8 cellular contexts compared by ENCODE assay signal in the genomic region with DNA sequence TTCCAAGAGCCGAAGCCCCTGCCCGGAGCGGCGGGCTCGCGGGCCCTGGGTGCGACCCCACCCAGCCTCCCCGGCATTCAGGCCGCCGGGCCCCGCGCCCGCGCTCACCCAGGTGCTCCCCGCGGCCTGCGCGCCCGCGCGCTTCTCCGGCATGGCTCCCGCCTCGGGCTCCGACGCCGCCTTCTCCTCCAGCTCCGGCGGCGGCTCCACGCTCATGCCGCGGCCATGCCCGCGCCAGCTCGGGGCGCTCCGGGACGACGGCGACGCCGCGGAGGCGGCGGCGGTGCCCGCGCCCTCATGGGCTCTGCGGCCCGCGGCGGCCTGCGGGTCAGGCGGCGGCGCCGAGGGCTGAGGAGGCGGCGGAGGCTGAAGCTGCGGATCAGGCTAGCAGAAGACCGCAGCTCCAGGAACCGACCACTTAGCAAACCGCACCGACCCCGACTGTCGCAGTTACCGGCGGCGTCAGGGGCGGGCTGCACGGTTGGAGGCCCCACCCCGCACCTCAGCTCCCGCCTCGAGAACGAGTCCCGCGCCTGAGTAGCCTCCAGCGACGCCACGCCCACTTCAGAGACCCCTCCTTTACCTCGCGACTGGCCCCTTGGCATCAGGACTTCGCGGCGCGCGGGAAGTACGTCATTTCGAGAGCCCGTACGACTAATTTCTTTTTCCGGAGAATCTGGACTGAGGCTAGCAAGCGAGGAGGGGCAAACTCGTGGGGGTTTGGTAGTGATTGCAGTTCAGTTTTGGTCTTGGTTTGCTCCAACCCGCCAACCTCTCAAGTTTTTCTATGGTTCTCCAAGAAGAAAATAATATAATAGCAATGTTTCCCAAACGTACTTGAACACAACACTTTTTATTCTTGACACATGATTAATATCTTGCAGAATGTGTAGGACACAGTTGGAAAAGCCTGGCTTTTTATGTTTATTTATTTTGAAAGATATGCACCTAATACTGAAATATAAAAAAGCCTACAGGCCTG. TPM values are rescaled to one million over a fixed set of nuclear protein-coding genes. Genes with fewer than 3 reads are reported as not detected.
DNase-seq lines count a peak whose midpoint lies in the region; ATAC-seq and TF ChIP-seq lines count a peak whose summit lies in the region.
"Not testable (repeated sequence)": the region's sequence is repeated elsewhere in the genome, so short reads cannot be mapped to it uniquely, and the experiment has no call there.

No MANE protein-coding gene starts in this region.

- H3K27me3 ChIP-seq in GM23248 (replicated peaks; ENCODE audit: insufficient read depth); Karpas-422 (ENCODE audit: low read length): not testable (repeated sequence)

- H3K4me1 ChIP-seq in GM23248 (ENCODE audit: insufficient read depth); Karpas-422 (ENCODE audit: low read length): not testable (repeated sequence)

- not testable (repeated sequence) for H3K36me3 ChIP-seq in GM23248 (ENCODE audit: low read depth); Karpas-422 (ENCODE audit: insufficient read depth, low read length)

- POLR2A ChIA-PET in naive thymus-derived CD8-positive, alpha-beta T cell (lab: Charles Lee): interaction anchor here (0.6 kb wide), 1 partner anchor 1088 kb away, joined by 4 read pairs; no protein-coding TSS in a partner anchor

- H3K9ac ChIP-seq in GM23248 (peak overlapping the region; percentile 75), Karpas-422 (ENCODE audit: low read length) (peak overlapping the region; percentile 65)

- H3K4me3 Mint-ChIP-seq in activated T-helper 17 cell treated with anti-CD3 and anti-CD28 coated beads, Interleukin-2, amount 50 U/mL, for 72 hours: peak overlapping the region; percentile 91
- peak overlapping the region; percentile 85 to 95 (median 92) for H3K4me3 Mint-ChIP-seq in naive thymus-derived CD8-positive, alpha-beta T cell
- peak overlapping the region; percentile 83 for H3K4me3 Mint-ChIP-seq in stimulated activated memory B cell treated with anti-CD40 and anti-IgM and Interleukin-4, amounts not matched to agents 10 μg/mL and 1 μg/mL and 100 μg/mL, for 72 hours

- H3K36me3 Mint-ChIP-seq in activated T-helper 17 cell treated with anti-CD3 and anti-CD28 coated beads, Interleukin-2, amount 50 U/mL, for 72 hours (ENCODE audit: low read depth); naive thymus-derived CD8-positive, alpha-beta T cell; stimulated activated memory B cell treated with anti-CD40 and anti-IgM and Interleukin-4, amounts not matched to agents 10 μg/mL and 1 μg/mL and 100 μg/mL, for 72 hours: not testable (repeated sequence)

- 0 to 1% methylated on average over 72 to 79 of the region's 97 CpGs for WGBS in GM23248 (ENCODE audit: low coverage in 1 of 2, low lambda C conversion rate in 2 of 2, missing lambda C conversion rate in 2 of 2), 2 experiments

- not testable (repeated sequence) for H3K9me3 ChIP-seq in GM23248 (ENCODE audit: low read depth); Karpas-422 (ENCODE audit: low read length)

- DNase-seq in DMS79 treated with DMSO at 0.1 percent for 48 hours (lab: John Stamatoyannopoulos, UW) (peak; percentile 60), GM23248 (peak; percentile 71), Karpas-422 (peak; percentile 92), RPMI7951 (ENCODE audit: low read depth) (peak; percentile 69), fibroblast of mammary gland (ENCODE audit: low read depth) (peak; percentile 65)
- peak; percentile 54 to 88 (median 74) for DNase-seq in naive thymus-derived CD8-positive, alpha-beta T cell

- in situ Hi-C loops in GM23248 (cut with MboI): not testable (repeated sequence)

- H3K27ac ChIP-seq in GM23248: peak overlapping the region; percentile 71
- H3K27ac ChIP-seq in Karpas-422 (ENCODE audit: low read length): not testable (repeated sequence)

- H4K20me1 ChIP-seq in GM23248 (ENCODE audit: insufficient read depth); Karpas-422 (ENCODE audit: insufficient read depth, low read depth, low read length): not testable (repeated sequence)

- H3K4me1 Mint-ChIP-seq in activated T-helper 17 cell treated with anti-CD3 and anti-CD28 coated beads, Interleukin-2, amount 50 U/mL, for 72 hours: not testable (repeated sequence)
- H3K4me1 Mint-ChIP-seq in naive thymus-derived CD8-positive, alpha-beta T cell: peaks cover 7 to 20% (median 14%) of the 10 kb centered on the region in 4 donors
- peaks cover 15% of the 10 kb centered on the region for H3K4me1 Mint-ChIP-seq in stimulated activated memory B cell treated with anti-CD40 and anti-IgM and Interleukin-4, amounts not matched to agents 10 μg/mL and 1 μg/mL and 100 μg/mL, for 72 hours

- H2AFZ ChIP-seq in GM23248 (peak overlapping the region; percentile 94), Karpas-422 (ENCODE audit: low read length) (peak overlapping the region; percentile 67; the same call in 1 of the 2 replicates)

- H3K27me3 Mint-ChIP-seq in activated T-helper 17 cell treated with anti-CD3 and anti-CD28 coated beads, Interleukin-2, amount 50 U/mL, for 72 hours; naive thymus-derived CD8-positive, alpha-beta T cell; stimulated activated memory B cell treated with anti-CD40 and anti-IgM and Interleukin-4, amounts not matched to agents 10 μg/mL and 1 μg/mL and 100 μg/mL, for 72 hours: not testable (repeated sequence)

- H3K79me2 ChIP-seq in GM23248 (ENCODE audit: insufficient read depth) (peaks cover 33% of the 10 kb centered on the region), Karpas-422 (ENCODE audit: low read length) (peaks cover 29% of the 10 kb centered on the region)

- H3K9me3 Mint-ChIP-seq in activated T-helper 17 cell treated with anti-CD3 and anti-CD28 coated beads, Interleukin-2, amount 50 U/mL, for 72 hours; naive thymus-derived CD8-positive, alpha-beta T cell; stimulated activated memory B cell treated with anti-CD40 and anti-IgM and Interleukin-4, amounts not matched to agents 10 μg/mL and 1 μg/mL and 100 μg/mL, for 72 hours: not testable (repeated sequence)

- H3F3A ChIP-seq in GM23248 (ENCODE audit: insufficient read depth): not testable (repeated sequence)

- H3K9me2 ChIP-seq in GM23248 (ENCODE audit: insufficient read depth); Karpas-422 (replicated peaks; ENCODE audit: insufficient read depth, low read length): not testable (repeated sequence)

- H3K4me3 ChIP-seq in GM23248: peak overlapping the region; percentile 75
- peak overlapping the region; percentile 70 for H3K4me3 ChIP-seq in Karpas-422 (ENCODE audit: low read length)
- H3K4me3 ChIP-seq in fibroblast of mammary gland (ENCODE audit: control insufficient read depth, low read depth, low read length): peak overlapping the region; percentile 56

- ATAC-seq in activated T-helper 17 cell treated with anti-CD3 and anti-CD28 coated beads, Interleukin-2, amount 50 U/mL, for 72 hours (replicated peaks): peak; percentile 95
- peak; percentile 93 to 95 for ATAC-seq in naive thymus-derived CD8-positive, alpha-beta T cell
- ATAC-seq in stimulated activated memory B cell treated with anti-CD40 and anti-IgM and Interleukin-4, amounts not matched to agents 10 μg/mL and 1 μg/mL and 100 μg/mL, for 72 hours: peak; percentile 98

- TF ChIP-seq CTCF in fibroblast of mammary gland (conservative IDR thresholded peaks at IDR 0.05; ENCODE audit: control insufficient read depth, insufficient read depth, low read depth, low read length): not testable (repeated sequence)

- peak overlapping the region; percentile 88 for H3K27ac Mint-ChIP-seq in activated T-helper 17 cell treated with anti-CD3 and anti-CD28 coated beads, Interleukin-2, amount 50 U/mL, for 72 hours
- peak overlapping the region; percentile 85 to 97 (median 94) for H3K27ac Mint-ChIP-seq in naive thymus-derived CD8-positive, alpha-beta T cell
- H3K27ac Mint-ChIP-seq in stimulated activated memory B cell treated with anti-CD40 and anti-IgM and Interleukin-4, amounts not matched to agents 10 μg/mL and 1 μg/mL and 100 μg/mL, for 72 hours: peak overlapping the region; percentile 87

- H3K4me2 ChIP-seq in GM23248 (ENCODE audit: unreplicated experiment) (peak overlapping the region; percentile 87), Karpas-422 (ENCODE audit: low read depth, low read length, poor library complexity, severe bottlenecking) (peak overlapping the region; percentile 76)

RNA-seq across cellular contexts. Expression of a gene that starts 25.5 kb away (rescaled TPM):
- total RNA-seq in GM23248 (2014; rRNA removed; shearing (Covaris generic)): not detected in 2 replicates
- polyA plus RNA-seq in GM23248 (2016; fragmentation: Nextera tagmentation; extraction: Ambion mirVana): 0.16 TPM in 1 of 2 replicates, not detected in the other
- 0.22 and 6.5 TPM in 2 replicates for total RNA-seq in Karpas-422 (2014; rRNA removed; shearing (Covaris generic); ENCODE audit: low replicate concordance)
- total RNA-seq in RPMI7951 (2014; rRNA removed; shearing (Covaris generic)): 9.1 TPM in 2 replicates
- 1 to 10 TPM; 1.0 to 2.1 TPM for total RNA-seq in activated T-helper 17 cell treated with anti-CD3 and anti-CD28 coated beads, Interleukin-2, amount 50 U/mL, for 72 hours
- total RNA-seq in naive thymus-derived CD8-positive, alpha-beta T cell: not detected
- not detected for polyA plus RNA-seq in naive thymus-derived CD8-positive, alpha-beta T cell
